ENCODE assay signal across 22 cellular contexts in the genomic region with DNA sequence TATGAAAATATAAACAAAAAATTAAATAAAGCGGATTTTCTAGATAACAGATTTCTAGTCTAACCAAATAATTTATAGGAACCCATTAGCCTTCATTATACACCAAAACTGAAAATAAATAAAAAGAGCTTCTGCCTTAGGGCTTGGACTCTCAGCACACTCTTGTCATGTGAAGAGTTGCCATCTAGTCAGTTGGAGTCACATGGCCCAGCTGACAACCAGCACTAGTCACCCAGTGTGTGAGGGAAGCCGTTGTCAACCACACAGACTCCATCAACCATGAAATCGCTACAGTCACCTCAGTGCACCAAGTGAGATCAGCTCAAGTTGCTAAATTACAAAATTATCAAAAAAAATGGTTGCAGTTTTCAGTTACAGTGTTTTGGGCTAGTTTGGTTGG.
"Had no signal": no experiment of that assay in that cellular context is flagged by ENCODE, and none has a peak within 500 bp of the region (broad histone marks: within the 10 kb centered on the region; RNA-seq: fewer than 3 reads in every experiment).

No MANE protein-coding gene starts in this region.

- ATAC-seq: heart left ventricle; left lobe of liver; naive thymus-derived CD4-positive, alpha-beta T cell had no signal

- H3K4me1 ChIP-seq: right atrium auricular region, stomach, transverse colon had no signal

- FAIRE-seq: frontal cortex had no signal

- H3K27me3 ChIP-seq: dorsolateral prefrontal cortex, heart left ventricle, neutrophil, right atrium auricular region, sigmoid colon, stomach, transverse colon had no signal

- H3K4me3 ChIP-seq: dorsolateral prefrontal cortex, heart left ventricle, right atrium auricular region, sigmoid colon, skin epidermis, stomach, thoracic aorta, transverse colon had no signal

- H3K36me3 ChIP-seq: heart left ventricle, neutrophil, right atrium auricular region, sigmoid colon, stomach, thoracic aorta, transverse colon had no signal

- H3K27ac ChIP-seq: dorsolateral prefrontal cortex, neutrophil, right atrium auricular region, sigmoid colon, skin epidermis, stomach, transverse colon had no signal

- H3K9me3 ChIP-seq: neutrophil, right atrium auricular region, stomach, thoracic aorta, transverse colon had no signal

- DNase-seq: cortex of kidney; dorsolateral prefrontal cortex; effector CD8-positive, alpha-beta T cell; heart left ventricle; hypothalamus; islet precursor cell; mammary epithelial cell; naive thymus-derived CD4-positive, alpha-beta T cell; nephron progenitor cell; posterior cingulate gyrus; sigmoid colon; stimulated activated CD4-positive, alpha-beta T cell treated with anti-CD3 and anti-CD28 coated beads, Interleukin-2, amount 100 ng/mL, for 24 hours; stimulated activated naive CD4-positive, alpha-beta T cell; stomach; substantia nigra; transverse colon had no signal
